8 cellular contexts compared by ENCODE assay signal in the genomic region with DNA sequence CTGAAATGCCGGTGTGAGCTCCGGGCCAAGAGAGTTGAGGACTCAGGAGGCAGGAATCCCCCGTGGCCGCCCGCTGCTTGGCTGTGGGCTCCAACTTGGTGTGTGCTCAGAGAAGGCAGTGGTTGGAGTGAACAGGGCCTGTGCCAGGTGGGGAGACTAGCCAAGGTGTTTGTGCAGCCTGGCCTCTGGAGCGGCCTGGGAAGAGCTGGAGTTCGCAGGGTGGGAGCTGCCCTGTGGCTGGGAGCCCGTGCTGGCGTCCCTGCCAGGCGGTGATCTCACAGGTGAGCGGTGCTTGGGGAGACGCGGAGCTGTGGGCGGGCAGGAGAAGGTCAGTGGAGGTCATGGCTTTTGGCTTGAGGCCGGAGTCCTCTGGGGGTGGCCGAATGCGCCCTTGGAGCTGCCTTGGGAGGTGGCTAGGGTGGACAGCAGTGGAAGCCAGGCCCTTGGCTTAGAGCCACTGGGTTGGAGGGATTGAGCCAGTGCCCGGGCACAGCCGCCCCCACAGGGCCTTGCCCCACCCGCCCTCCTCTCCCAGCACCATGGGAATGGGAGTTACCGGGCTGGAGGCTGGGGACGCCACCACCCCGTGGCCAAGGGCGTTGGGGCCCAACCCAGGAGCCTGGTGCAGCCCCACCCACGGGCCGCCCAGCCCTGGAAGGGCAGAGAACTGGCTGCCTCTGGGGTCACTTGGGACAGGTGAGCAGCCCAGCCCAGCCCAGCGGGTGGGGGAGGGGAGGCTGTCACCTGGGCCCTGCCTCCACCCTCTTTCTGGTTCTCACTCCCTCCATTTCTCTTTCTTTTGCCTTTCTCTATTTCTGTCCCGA. TPM values are rescaled to one million over a fixed set of nuclear protein-coding genes. Genes with fewer than 3 reads are reported as not detected.
DNase-seq lines count a peak whose midpoint lies in the region; ATAC-seq and TF ChIP-seq lines count a peak whose summit lies in the region.

No MANE protein-coding gene starts in this region.

- H3K4me1 ChIP-seq in esophagus (ENCODE audit: control insufficient read depth in 2 of 2, insufficient read depth in 2 of 2, low read length in 1 of 2) = peaks cover 15 to 48% of the 10 kb centered on the region in 2 donors

- ATAC-seq in HG03045 (IDR thresholded peaks at IDR 0.05; ENCODE audit: unreplicated experiment) = no peak
- no peak for ATAC-seq in GM18868 (IDR thresholded peaks at IDR 0.05; ENCODE audit: unreplicated experiment)
- no peak for ATAC-seq in HG02678 (IDR thresholded peaks at IDR 0.05; ENCODE audit: unreplicated experiment)

- 18 to 19% methylated on average over 24 to 28 of the region's 28 CpGs for WGBS in esophagus, 2 donors

- no peak for TF ChIP-seq CTCF in nephron progenitor cell (IDR thresholded peaks at IDR 0.05)

- H3K27ac ChIP-seq in esophagus (ENCODE audit: low read depth in 2 of 2, low read length in 1 of 2) = peak overlapping the region; percentile 98

- peak; percentile 55 for DNase-seq in activated T-cell treated with anti-CD3 and anti-CD28 coated beads, Interleukin-2, amount 50 U/mL, for 1 hour
- DNase-seq in activated T-cell treated with anti-CD3 and anti-CD28 coated beads for 4 hours (no peak), T-helper 9 cell (peak; percentile 52), nephron progenitor cell (no peak)

- H3K36me3 ChIP-seq in esophagus (ENCODE audit: control insufficient read depth in 2 of 2, insufficient read depth in 2 of 2, low read length in 1 of 2) = peaks cover under 1 to 6% of the 10 kb centered on the region in 2 donors

- H3K9me3 Mint-ChIP-seq in nephron progenitor cell = no peaks in the 10 kb centered on the region

- H3K27me3 ChIP-seq in esophagus (ENCODE audit: control insufficient read depth in 1 of 2, insufficient read depth in 2 of 2, low read length in 2 of 2) = no peaks in the 10 kb centered on the region

- H3K4me3 ChIP-seq in esophagus (ENCODE audit: low read depth in 1 of 2, low read length in 2 of 2) = peak overlapping the region; percentile 61 to 71

- H3K9me3 ChIP-seq in esophagus (ENCODE audit: control insufficient read depth in 2 of 2, insufficient read depth in 1 of 2, low read depth in 1 of 2, low read length in 1 of 2) = no peaks in the 10 kb centered on the region

- peaks cover 3% of the 10 kb centered on the region for H3K27me3 Mint-ChIP-seq in nephron progenitor cell (ENCODE audit: low read depth, poor library complexity)

- peak overlapping the region; percentile 93 for H3K27ac Mint-ChIP-seq in nephron progenitor cell

- peaks cover 78% of the 10 kb centered on the region for H3K4me1 Mint-ChIP-seq in nephron progenitor cell

- peak overlapping the region; percentile 85 for H3K4me3 Mint-ChIP-seq in nephron progenitor cell

- peaks cover 9% of the 10 kb centered on the region for H3K36me3 Mint-ChIP-seq in nephron progenitor cell (ENCODE audit: low read depth)

RNA-seq across cellular contexts. Expression of a gene that starts 7.1 kb away (rescaled TPM):
- polyA plus RNA-seq in esophagus = 100 to 1,000 TPM; 231 to 265 TPM

RNA-seq across cellular contexts. Expression of a gene that starts 13.3 kb away (rescaled TPM):
- 10 to 100 TPM; 45.8 to 46.7 TPM for polyA plus RNA-seq in esophagus

RNA-seq across cellular contexts. Expression of a gene that starts 13.7 kb away (rescaled TPM):
- polyA plus RNA-seq in esophagus = 10 to 100 TPM; 36.4 to 38.7 TPM

RNA-seq across cellular contexts. Expression of a gene that starts 20.5 kb away (rescaled TPM):
- 100 to 1,000 TPM; 234 to 289 TPM for polyA plus RNA-seq in esophagus

RNA-seq across cellular contexts. Expression of a gene that starts 23.6 kb away (rescaled TPM):
- polyA plus RNA-seq in esophagus = under 1 TPM; 0.18 to 0.39 TPM

Comparison
In these comparisons a context has a peak if more than half of its experiments do, and no peak if none do; other contexts are left out.
1. DNase-seq: peak in activated T-cell treated with anti-CD3 and anti-CD28 coated beads, Interleukin-2, amount 50 U/mL, for 1 hour (single experiment) and T-helper 9 cell (single experiment); none in activated T-cell treated with anti-CD3 and anti-CD28 coated beads for 4 hours (single experiment) and nephron progenitor cell (single experiment).